In genomic region chr9:95641591-95641990, GRCh38 we compare ENCODE assay signal across 18 cellular contexts.
DNase-seq lines count a peak whose midpoint lies in the region; ATAC-seq and TF ChIP-seq lines count a peak whose summit lies in the region.
"Had no signal": no experiment of that assay in that cellular context is flagged by ENCODE, and none has a peak within 500 bp of the region (broad histone marks: within the 10 kb centered on the region; RNA-seq: fewer than 3 reads in every experiment).

No MANE protein-coding gene starts in this region.

- no peak for TF ChIP-seq CTCF in A673 (conservative IDR thresholded peaks at IDR 0.05; ENCODE audit: low read depth, low read length)

- no peak for ATAC-seq in HG03439 (IDR thresholded peaks at IDR 0.05; ENCODE audit: unreplicated experiment)
- ATAC-seq: GM23338, left ventricle myocardium superior, Panc1 had no signal

- no peak overlapping the region for H3K4me3 ChIP-seq in A673 (ENCODE audit: low read depth, low read length, poor library complexity, severe bottlenecking)
- H3K4me3 ChIP-seq: GM23338 had no signal

- POLR2A ChIA-PET in A673 (lab: Charles Lee; ENCODE audit: low non-redundant PET) = no interaction called here

- DNase-seq in A673 (ENCODE audit: low spot score) (peak; percentile 56), Daoy (ENCODE audit: low read depth) (peak; percentile 34), NCI-H748 (lab: John Stamatoyannopoulos, UW; ENCODE audit: unreplicated experiment) (peak; percentile 74), dermis microvascular lymphatic vessel endothelial cell (ENCODE audit: low read depth in 2 of 2) (peak; percentile 9 to 33), AG08395 (ENCODE audit: low spot score) (no peak), G401 (ENCODE audit: low spot score) (no peak)
- no peak for DNase-seq in stimulated activated naive CD4-positive, alpha-beta T cell treated with Interleukin-2 at 50 U/mL for 16 hours (lab: John Stamatoyannopoulos, UW)
- DNase-seq: activated CD4-positive, alpha-beta T cell treated with anti-CD3 and anti-CD28 coated beads, Interleukin-2, amount 10 ng/mL, durations not matched to agents 24 days and 14 days; activated CD8-positive, alpha-beta memory T cell treated with anti-CD3 and anti-CD28 coated beads, Interleukin-2, amount 50 U/mL, for 4 hours; activated gamma-delta T cell treated with Interleukin-2 at 50 U/mL for 16 hours; IMR-90; left ventricle myocardium superior; MV-4-11; NCI-H526; stimulated activated CD4-positive, alpha-beta T cell treated with anti-CD3 and anti-CD28 coated beads, Interleukin-4, amount 100 ng/mL, for 1 hour had no signal

- H3K4me1 ChIP-seq in A673 (ENCODE audit: insufficient read depth, low read length, poor library complexity, severe bottlenecking) = peaks cover 4% of the 10 kb centered on the region

- intact Hi-C loops in A673 (cut with micrococcal nuclease; ENCODE audit: unreplicated experiment) = no loop called here

- H3K27me3 ChIP-seq in A673 (replicated peaks; ENCODE audit: insufficient read depth, low read depth, low read length, poor library complexity) = no peaks in the 10 kb centered on the region

- no peaks in the 10 kb centered on the region for H3K36me3 ChIP-seq in A673 (ENCODE audit: insufficient read depth, low read length, poor library complexity, severe bottlenecking)

- no peak overlapping the region for H3K27ac ChIP-seq in A673 (ENCODE audit: low read depth, low read length, poor library complexity, severe bottlenecking)

- CTCF ChIA-PET in A673 (lab: Charles Lee) = no interaction called here

- no TSS peak for BruUV-seq in A673 (replicated peaks; lab: Mats Ljungman, UMichigan)

- H3K9me3 ChIP-seq in A673 (ENCODE audit: low read depth, low read length, poor library complexity, severe bottlenecking) = no peaks in the 10 kb centered on the region

- in situ Hi-C loops in G401 (cut with HindIII; ENCODE audit: low sequenced_read_pairs) = no loop called here

Comparison
In these comparisons a context has a peak if more than half of its experiments do, and no peak if none do; other contexts are left out.
1. DNase-seq: peak in A673 (single experiment), Daoy (single experiment), NCI-H748 (single experiment) and dermis microvascular lymphatic vessel endothelial cell (2 of 2); none in stimulated activated naive CD4-positive, alpha-beta T cell treated with Interleukin-2 at 50 U/mL for 16 hours (single experiment), AG08395 (single experiment) and G401 (single experiment).